ENCODE assay signal across 25 cellular contexts in genomic region chr14:104598039-104598438, GRCh38. TPM values are rescaled to one million over a fixed set of nuclear protein-coding genes. Genes with fewer than 3 reads are reported as not detected.
DNase-seq lines count a peak whose midpoint lies in the region; FAIRE-seq and TF ChIP-seq lines count a peak whose summit lies in the region.
"Had no signal": no experiment of that assay in that cellular context is flagged by ENCODE, and none has a peak within 500 bp of the region (broad histone marks: within the 10 kb centered on the region; RNA-seq: fewer than 3 reads in every experiment).

No MANE protein-coding gene starts in this region.

- H3K27ac ChIP-seq in H1 (ENCODE audit: low read depth, low read length) (no peak overlapping the region), esophagus squamous epithelium (no peak overlapping the region)
- H3K27ac ChIP-seq: A549; BLaER1 treated with 17β-estradiol and CSF1 and Interleukin-3, amounts not matched to agents 10 nM and 100 nM; HL-60; SJSA1 had no signal

- TF ChIP-seq EP300 in H1 (IDR thresholded peaks at IDR 0.05; ENCODE audit: borderline replicate concordance in 1 of 2, low read depth in 2 of 2, low read length in 2 of 2): no peak

- H4K5ac ChIP-seq in H1 (ENCODE audit: insufficient read length, low read depth, low read length): no peak overlapping the region

- H3K56ac ChIP-seq in H1 (replicated peaks; ENCODE audit: insufficient read length, low read depth, low read length): no peak overlapping the region

- WGBS in H1 (ENCODE audit: extremely low coverage in 1 of 2, insufficient coverage in 1 of 2, insufficient read length in 1 of 2, insufficient replicate concordance in 2 of 2, low coverage in 1 of 2, low lambda C conversion rate in 2 of 2, missing lambda C conversion rate in 1 of 2), 2 experiments: 83% methylated on average over 13 of the region's 13 CpGs; no CpG with 5 or more reads in 1 of the 2 experiments
- 29% methylated on average over 4 of the region's 13 CpGs; no CpG with 5 or more reads in 1 of the 2 donors for WGBS in esophagus squamous epithelium, 2 donors

- H3K79me2 ChIP-seq in H1 (ENCODE audit: control insufficient read depth in 1 of 2, insufficient read depth in 2 of 2, low read length in 2 of 2): no peaks in the 10 kb centered on the region

- H2AK5ac ChIP-seq in H1 (ENCODE audit: low read depth, low read length): no peak overlapping the region

- no peak overlapping the region for H2AFZ ChIP-seq in H1 (ENCODE audit: low read length)

- DNase-seq in GM12891 (ENCODE audit: insufficient read length, low spot score) (peak; percentile 15), H7 (peak; percentile 63), H1 (ENCODE audit: low read depth in 1 of 2, low spot score in 2 of 2) (no peak), posterior vena cava (ENCODE audit: low spot score) (peak; percentile 63), esophagus squamous epithelium (lab: John Stamatoyannopoulos, UW) (no peak), NCI-H526 treated with DMSO at 0.1 percent for 48 hours (lab: John Stamatoyannopoulos, UW) (no peak)
- DNase-seq in activated effector memory CD4-positive, alpha-beta T cell treated with Interleukin-2 at 50 U/mL for 16 hours: no peak
- DNase-seq: AML-193, GOT3, Karpas-422, NCI-H1436, NCI-H187 treated with DMSO at 0.1 percent for 48 hours, NCI-H2171 treated with DMSO at 0.1 percent for 48 hours, NCI-H345, NCI-H510A treated with DMSO at 0.1 percent for 48 hours had no signal

- H3K79me1 ChIP-seq in H1 (ENCODE audit: low read depth, low read length): no peaks in the 10 kb centered on the region

- intact Hi-C loops in posterior vena cava (cut with DNase I) (no loop called here), esophagus squamous epithelium (cut with DNase I) (no loop called here)

- TF ChIP-seq RAD21 in H1 (IDR thresholded peaks at IDR 0.05 in 1 of 2, conservative IDR thresholded peaks at IDR 0.05 in 1 of 2; ENCODE audit: low read depth in 2 of 2, low read length in 2 of 2): no peak

- no peak overlapping the region for H3K23ac ChIP-seq in H1 (ENCODE audit: insufficient read length)

- no peaks in the 10 kb centered on the region for H3K23me2 ChIP-seq in H1 (ENCODE audit: low read depth, low read length)

- no peak overlapping the region for H2BK20ac ChIP-seq in H1 (ENCODE audit: low read length)

- H3K14ac ChIP-seq in H1 (ENCODE audit: insufficient read length): no peak overlapping the region

- TF ChIP-seq CTCF in H1 (IDR thresholded peaks at IDR 0.05; ENCODE audit: control extremely low read depth in 1 of 3, insufficient read depth in 1 of 3, low read depth in 1 of 3, low read length in 3 of 3) (no peak), esophagus squamous epithelium (IDR thresholded peaks at IDR 0.05) (no peak)

- no peak overlapping the region for H3K9ac ChIP-seq in H1 (replicated peaks in 1 of 4; ENCODE audit: extremely low read depth in 1 of 4, low read depth in 3 of 4, low read length in 3 of 4)
- H3K9ac ChIP-seq: BLaER1 treated with 17β-estradiol and CSF1 and Interleukin-3, amounts not matched to agents 10 nM and 100 nM had no signal

- FAIRE-seq in GM12891 (lab: Jason Lieb, UNC): no peak
- no peak for FAIRE-seq in H1 (lab: Jason Lieb, UNC)
- FAIRE-seq: A549, D721Med, RCC 7860 had no signal

- no peaks in the 10 kb centered on the region for H4K20me1 ChIP-seq in H1 (replicated peaks in 1 of 2; ENCODE audit: control insufficient read depth in 1 of 2, insufficient read depth in 2 of 2, low read length in 2 of 2)

- no peak overlapping the region for H2BK15ac ChIP-seq in H1 (ENCODE audit: low read length)

- no peak overlapping the region for H3K4me2 ChIP-seq in H1 (ENCODE audit: insufficient read depth in 1 of 2, low read depth in 2 of 2, low read length in 2 of 2)
- H3K4me2 ChIP-seq: A549; BLaER1 treated with 17β-estradiol and CSF1 and Interleukin-3, amounts not matched to agents 10 nM and 100 nM had no signal

- no peaks in the 10 kb centered on the region; a peak in 1 of 7 replicates for H3K4me1 ChIP-seq in H1 (replicated peaks in 1 of 4; ENCODE audit: control insufficient read depth in 3 of 4, insufficient read depth in 4 of 4, low read length in 3 of 4)
- H3K4me1 ChIP-seq in esophagus squamous epithelium: no peaks in the 10 kb centered on the region
- H3K4me1 ChIP-seq: A549, SJSA1 had no signal

- H4K8ac ChIP-seq in H1 (ENCODE audit: extremely low read depth, insufficient read depth, low read length): no peak overlapping the region

- POLR2A ChIA-PET in H1 (lab: Charles Lee; ENCODE audit: partially characterized antibody): no interaction called here

- H3K36me3 ChIP-seq in H7 (replicated peaks; ENCODE audit: control insufficient read depth, insufficient read depth, low read length) (no peaks in the 10 kb centered on the region), H1 (ENCODE audit: control insufficient read depth in 2 of 4, insufficient read depth in 4 of 4, low read length in 3 of 4) (no peaks in the 10 kb centered on the region), esophagus squamous epithelium (no peaks in the 10 kb centered on the region)
- H3K36me3 ChIP-seq: BLaER1 treated with 17β-estradiol and CSF1 and Interleukin-3, amounts not matched to agents 10 nM and 100 nM; SJSA1 had no signal

- H3K18ac ChIP-seq in H1 (ENCODE audit: extremely low read depth, low read length): no peak overlapping the region

- no peaks in the 10 kb centered on the region for H3K27me3 ChIP-seq in H7 (ENCODE audit: control insufficient read depth, insufficient read depth, low read length)
- H3K27me3 ChIP-seq in H1 (replicated peaks in 1 of 4; ENCODE audit: control insufficient read depth in 3 of 4, extremely low read depth in 1 of 4, insufficient read depth in 3 of 4, low read length in 3 of 4): no peaks in the 10 kb centered on the region
- peaks cover 0 to 95% (median 0%) of the 10 kb centered on the region in 4 donors for H3K27me3 ChIP-seq in esophagus squamous epithelium
- H3K27me3 ChIP-seq: BLaER1 treated with 17β-estradiol and CSF1 and Interleukin-3, amounts not matched to agents 10 nM and 100 nM; SJSA1 had no signal

- no peak for TF ChIP-seq POLR2A in GM12891 (IDR thresholded peaks at IDR 0.05; ENCODE audit: low read depth, low read length)
- TF ChIP-seq POLR2A in H1 (IDR thresholded peaks at IDR 0.05; ENCODE audit: control extremely low read depth in 1 of 2, low read depth in 2 of 2, low read length in 2 of 2): no peak
- no peak for TF ChIP-seq POLR2A in esophagus squamous epithelium (IDR thresholded peaks at IDR 0.05)

- H3K9me3 ChIP-seq in H1 (ENCODE audit: insufficient read depth in 2 of 2, low read depth in 1 of 2, low read length in 1 of 2) (no peaks in the 10 kb centered on the region), esophagus squamous epithelium (no peaks in the 10 kb centered on the region)
- H3K9me3 ChIP-seq: A549; BLaER1 treated with 17β-estradiol and CSF1 and Interleukin-3, amounts not matched to agents 10 nM and 100 nM; SJSA1 had no signal

- H3K4ac ChIP-seq in H1 (replicated peaks; ENCODE audit: insufficient read length, low read depth, low read length): no peak overlapping the region

- no peak overlapping the region for H2BK5ac ChIP-seq in H1 (ENCODE audit: low read depth, low read length)

- CTCF ChIA-PET in H1 (lab: Charles Lee; ENCODE audit: partially characterized antibody): no interaction called here

- no peak overlapping the region for H4K91ac ChIP-seq in H1 (replicated peaks; ENCODE audit: insufficient read length, low read length)

- no peak overlapping the region for H2BK12ac ChIP-seq in H1 (ENCODE audit: low read depth, low read length)

- H2BK120ac ChIP-seq in H1 (replicated peaks; ENCODE audit: low read depth, low read length): no peak overlapping the region

- no peak overlapping the region for H3K4me3 ChIP-seq in H7 (ENCODE audit: insufficient read depth, low read depth, low read length)
- H3K4me3 ChIP-seq in H1 (ENCODE audit: extremely low read depth in 1 of 4, insufficient read depth in 2 of 4, low read depth in 3 of 4, low read length in 4 of 4): no peak overlapping the region
- H3K4me3 ChIP-seq in esophagus squamous epithelium: no peak overlapping the region
- H3K4me3 ChIP-seq: A549; BLaER1 treated with 17β-estradiol and CSF1 and Interleukin-3, amounts not matched to agents 10 nM and 100 nM; SJSA1 had no signal

TF ChIP-seq in GM12891, 5 proteins besides CTCF, POLR2A, EP300 and RAD21 (continues in another document):
- TF ChIP-seq POLR2AphosphoS5 (IDR thresholded peaks at IDR 0.05; ENCODE audit: low read depth, low read length) (no peak), TAF1 (IDR thresholded peaks at IDR 0.05; ENCODE audit: low read depth, low read length) (no peak), SPI1 (IDR thresholded peaks at IDR 0.05; ENCODE audit: low read depth, low read length) (no peak)

TF ChIP-seq in H1, 55 proteins besides CTCF, POLR2A, EP300 and RAD21 (continues in another document):
- no peak for TF ChIP-seq KDM5A (IDR thresholded peaks at IDR 0.05; ENCODE audit: low read length)
- no peak for TF ChIP-seq RFX5 (IDR thresholded peaks at IDR 0.05; ENCODE audit: borderline replicate concordance, low read depth, low read length)

RNA-seq across cellular contexts. Expression of gene TMEM179, which starts 6.5 kb away (rescaled TPM):
- polyA plus RNA-seq in GM12891 (2012; ENCODE audit: low read depth, missing spikeins): not detected
- total RNA-seq in H7 (2014; rRNA removed; shearing (Covaris generic)): 1.9 and 3.2 TPM in 2 replicates
- total RNA-seq in H1 (2021; fragmentation: NEBNext Ultra II Directional; extraction: Animal tissue kit (Norgen Biotek cat#: 25700)): 2.9 TPM in 2 replicates
- polyA plus RNA-seq in H1 (2011; rRNA removed): 4.0 and 4.6 TPM in 2 replicates
- polyA plus RNA-seq in H1 (2011; cell fraction: cytosol; rRNA removed): 3.7 TPM
- polyA plus RNA-seq in H1 (2011; cell fraction: nucleus; rRNA removed): 4.6 TPM
- 1.7 to 6.0 TPM (median 4.1 TPM) in 4 replicates for polyA plus RNA-seq in H1 (2012, experiment 1 of 2)
- 1.8 TPM for polyA plus RNA-seq in H1 (2012, experiment 2 of 2)
- 1.8 TPM for polyA plus RNA-seq in H1 (2013, experiment 1 of 2)
- polyA plus RNA-seq in H1 (2013, experiment 2 of 2): 1.9 TPM
- 1.1 and 3.6 TPM in 2 replicates for polyA minus RNA-seq in H1 (2011; rRNA and poly(A)+ RNA removed)
- polyA minus RNA-seq in H1 (2011; cell fraction: cytosol; rRNA and poly(A)+ RNA removed): 2.4 TPM
- polyA minus RNA-seq in H1 (2011; cell fraction: nucleus; rRNA and poly(A)+ RNA removed): 3.4 TPM
- total RNA-seq in posterior vena cava (under 1 TPM in 1 of 2 donors, not detected in 1; 0.38 TPM), esophagus squamous epithelium (not detected)
- total RNA-seq: CD4-positive, alpha-beta T cell; HT-29; Right ventricle myocardium superior; SJSA1 had no signal

RNA-seq across cellular contexts. Expression of gene C14orf180, which starts 18.5 kb away (rescaled TPM):
- not detected for polyA plus RNA-seq in GM12891 (2012; ENCODE audit: low read depth, missing spikeins)
- total RNA-seq in H7 (2014; rRNA removed; shearing (Covaris generic)): not detected in 2 replicates
- not detected in 2 replicates for total RNA-seq in H1 (2021; fragmentation: NEBNext Ultra II Directional; extraction: Animal tissue kit (Norgen Biotek cat#: 25700))
- not detected in 2 replicates for polyA plus RNA-seq in H1 (2011; rRNA removed)
- polyA plus RNA-seq in H1 (2011; cell fraction: cytosol; rRNA removed): not detected
- polyA plus RNA-seq in H1 (2011; cell fraction: nucleus; rRNA removed): not detected
- not detected in 4 replicates for polyA plus RNA-seq in H1 (2012, experiment 1 of 2)
- not detected for polyA plus RNA-seq in H1 (2012, experiment 2 of 2)
- not detected for polyA plus RNA-seq in H1 (2013, experiment 1 of 2)
- not detected for polyA plus RNA-seq in H1 (2013, experiment 2 of 2)
- polyA minus RNA-seq in H1 (2011; rRNA and poly(A)+ RNA removed): not detected in 2 replicates
- polyA minus RNA-seq in H1 (2011; cell fraction: cytosol; rRNA and poly(A)+ RNA removed): not detected
- not detected for polyA minus RNA-seq in H1 (2011; cell fraction: nucleus; rRNA and poly(A)+ RNA removed)
- total RNA-seq in posterior vena cava (1 to 10 TPM; 1.4 to 5.9 TPM), esophagus squamous epithelium (not detected)
- total RNA-seq: CD4-positive, alpha-beta T cell; M059J; SJSA1 had no signal
- polyA plus RNA-seq: A549 had no signal

Comparison
In these comparisons a context has a peak if more than half of its experiments do, and no peak if none do; other contexts are left out.
1. DNase-seq: peak in GM12891 (single experiment), H7 (single experiment) and posterior vena cava (single experiment); none in H1 (0 of 2), esophagus squamous epithelium (single experiment), activated effector memory CD4-positive, alpha-beta T cell treated with Interleukin-2 at 50 U/mL for 16 hours (single experiment) and NCI-H526 treated with DMSO at 0.1 percent for 48 hours (single experiment).